11 cellular contexts compared by ENCODE assay signal in the genomic region with DNA sequence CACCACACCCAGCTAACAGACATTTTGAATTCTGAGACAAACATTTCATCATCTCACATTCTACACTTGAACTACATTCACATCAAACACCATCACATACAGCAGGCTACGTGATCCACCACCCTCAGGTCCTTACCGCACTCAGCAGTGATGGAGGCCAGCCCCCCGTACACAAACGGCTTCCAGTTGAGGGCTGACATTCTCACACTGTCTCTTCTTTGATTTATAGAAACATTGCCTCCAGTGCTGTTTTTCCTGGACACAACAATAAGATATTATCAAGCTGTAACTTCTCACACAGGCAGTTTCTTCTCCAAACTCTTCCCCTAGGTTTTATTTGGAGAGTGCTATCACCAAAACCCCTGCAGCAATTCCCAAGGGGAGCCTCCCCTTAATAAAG.
"Had no signal": no experiment of that assay in that cellular context is flagged by ENCODE, and none has a peak within 500 bp of the region (broad histone marks: within the 10 kb centered on the region; RNA-seq: fewer than 3 reads in every experiment).

No MANE protein-coding gene starts in this region.

- H3K4me1 Mint-ChIP-seq: WTC11 had no signal

- ATAC-seq: esophagus mucosa; right cardiac atrium; stimulated activated memory B cell treated with anti-CD40 and anti-IgM and Interleukin-4, amounts not matched to agents 10 μg/mL and 1 μg/mL and 100 μg/mL, for 72 hours; WTC11 had no signal

- H3K4me3 ChIP-seq: smooth muscle cell had no signal

- H3K9me3 Mint-ChIP-seq: activated CD4-positive, alpha-beta T cell treated with anti-CD3 and anti-CD28 coated beads, Interleukin-2, amount 10 ng/mL, durations not matched to agents 7 days and 5 days; activated naive CD4-positive, alpha-beta T cell treated with anti-CD3 and anti-CD28 coated beads, Interleukin-2, amount 50 U/mL, for 24 hours; brain; stimulated activated memory B cell treated with anti-CD40 and anti-IgM and Interleukin-4, amounts not matched to agents 10 μg/mL and 1 μg/mL and 100 μg/mL, for 72 hours; WTC11 had no signal

- H3K27ac Mint-ChIP-seq: activated CD4-positive, alpha-beta T cell treated with anti-CD3 and anti-CD28 coated beads, Interleukin-2, amount 10 ng/mL, durations not matched to agents 7 days and 5 days; brain; stimulated activated memory B cell treated with anti-CD40 and anti-IgM and Interleukin-4, amounts not matched to agents 10 μg/mL and 1 μg/mL and 100 μg/mL, for 72 hours; WTC11 had no signal

- DNase-seq: activated CD4-positive, alpha-beta T cell treated with anti-CD3 and anti-CD28 coated beads, Interleukin-2, amount 10 ng/mL, durations not matched to agents 7 days and 5 days; amniotic stem cell; posterior cingulate gyrus; right cardiac atrium; SK-N-SH had no signal

- H3K9me3 ChIP-seq: SK-N-SH had no signal

- H3K27me3 Mint-ChIP-seq: activated CD4-positive, alpha-beta T cell treated with anti-CD3 and anti-CD28 coated beads, Interleukin-2, amount 10 ng/mL, durations not matched to agents 7 days and 5 days; activated naive CD4-positive, alpha-beta T cell treated with anti-CD3 and anti-CD28 coated beads, Interleukin-2, amount 50 U/mL, for 24 hours; brain; stimulated activated memory B cell treated with anti-CD40 and anti-IgM and Interleukin-4, amounts not matched to agents 10 μg/mL and 1 μg/mL and 100 μg/mL, for 72 hours had no signal

- H3K4me3 Mint-ChIP-seq: activated CD4-positive, alpha-beta T cell treated with anti-CD3 and anti-CD28 coated beads, Interleukin-2, amount 10 ng/mL, durations not matched to agents 7 days and 5 days; activated naive CD4-positive, alpha-beta T cell treated with anti-CD3 and anti-CD28 coated beads, Interleukin-2, amount 50 U/mL, for 24 hours; brain; stimulated activated memory B cell treated with anti-CD40 and anti-IgM and Interleukin-4, amounts not matched to agents 10 μg/mL and 1 μg/mL and 100 μg/mL, for 72 hours; WTC11 had no signal
